ENCODE assay signal across 8 cellular contexts in genomic region chr9:112332272-112332671, GRCh38. TPM values are rescaled to one million over a fixed set of nuclear protein-coding genes. Genes with fewer than 3 reads are reported as not detected.
DNase-seq lines count a peak whose midpoint lies in the region; ATAC-seq and TF ChIP-seq lines count a peak whose summit lies in the region.

No MANE protein-coding gene starts in this region.

- H3K4me3 ChIP-seq in hepatocyte = peak overlapping the region; percentile 94

- peaks cover 17% of the 10 kb centered on the region for H3K36me3 Mint-ChIP-seq in T-helper 2 cell treated with Interferon-gamma antibody and Interleukin-4, amounts not matched to agents 5 μg/mL and 100 μg/mL, for 36 hours (ENCODE audit: low read depth)
- peaks cover 6% of the 10 kb centered on the region for H3K36me3 Mint-ChIP-seq in stimulated activated effector memory CD8-positive, alpha-beta T cell treated with anti-CD3 and anti-CD28 coated beads, Interleukin-12 subunit alpha, Interleukin-12 subunit beta, amount 100 ng/mL, for 72 hours

- DNase-seq in DMS53 (lab: John Stamatoyannopoulos, UW) (peak; percentile 16), DMS53 treated with DMSO at 0.1 percent for 48 hours (lab: John Stamatoyannopoulos, UW; ENCODE audit: unreplicated experiment) (no peak), hepatocyte (ENCODE audit: low spot score) (no peak), RPMI8226 (no peak)
- DNase-seq in T-helper 2 cell treated with Interferon-gamma antibody and Interleukin-4, amounts not matched to agents 5 μg/mL and 100 μg/mL, for 36 hours (ENCODE audit: low spot score) = no peak
- no peak for DNase-seq in stimulated activated effector memory CD8-positive, alpha-beta T cell treated with anti-CD3 and anti-CD28 coated beads, Interleukin-12 subunit alpha, Interleukin-12 subunit beta, amount 100 ng/mL, for 72 hours (ENCODE audit: low spot score in 2 of 2)

- no peak for ATAC-seq in stimulated activated effector memory CD8-positive, alpha-beta T cell treated with anti-CD3 and anti-CD28 coated beads, Interleukin-12 subunit alpha, Interleukin-12 subunit beta, amount 100 ng/mL, for 72 hours
- ATAC-seq in activated CD4-positive, CD25-positive, alpha-beta regulatory T cell treated with anti-CD3 and anti-CD28 coated beads, Interleukin-2, amount 50 U/mL, for 24 hours = no peak
- no peak for ATAC-seq in GM21447 (IDR thresholded peaks at IDR 0.05; ENCODE audit: unreplicated experiment)

- H3K36me3 ChIP-seq in hepatocyte (replicated peaks; ENCODE audit: insufficient read depth, low read depth) = no peaks in the 10 kb centered on the region

- H3K79me2 ChIP-seq in hepatocyte = peaks cover 54% of the 10 kb centered on the region

- H2AFZ ChIP-seq in hepatocyte = peak overlapping the region; percentile 81

- WGBS in hepatocyte (ENCODE audit: low lambda C conversion rate, missing lambda C conversion rate) = 7% methylated on average over 4 of the region's 4 CpGs

- TF ChIP-seq CTCF in hepatocyte (IDR thresholded peaks at IDR 0.05; ENCODE audit: poor library complexity) = no peak

- no peaks in the 10 kb centered on the region for H3K9me3 Mint-ChIP-seq in T-helper 2 cell treated with Interferon-gamma antibody and Interleukin-4, amounts not matched to agents 5 μg/mL and 100 μg/mL, for 36 hours
- H3K9me3 Mint-ChIP-seq in stimulated activated effector memory CD8-positive, alpha-beta T cell treated with anti-CD3 and anti-CD28 coated beads, Interleukin-12 subunit alpha, Interleukin-12 subunit beta, amount 100 ng/mL, for 72 hours = no peaks in the 10 kb centered on the region

- no peaks in the 10 kb centered on the region for H3K9me2 ChIP-seq in hepatocyte (replicated peaks; ENCODE audit: insufficient read depth)

- H3K4me1 ChIP-seq in hepatocyte (ENCODE audit: insufficient read depth) = peaks cover 11% of the 10 kb centered on the region

- H3K4me2 ChIP-seq in hepatocyte = peak overlapping the region; percentile 68

- H3K9me3 ChIP-seq in hepatocyte (ENCODE audit: low read depth) = no peaks in the 10 kb centered on the region

- peak overlapping the region; percentile 99 for H3K27ac ChIP-seq in hepatocyte

- peak overlapping the region; percentile 96 for H3K27ac Mint-ChIP-seq in T-helper 2 cell treated with Interferon-gamma antibody and Interleukin-4, amounts not matched to agents 5 μg/mL and 100 μg/mL, for 36 hours
- peak overlapping the region; percentile 88 for H3K27ac Mint-ChIP-seq in stimulated activated effector memory CD8-positive, alpha-beta T cell treated with anti-CD3 and anti-CD28 coated beads, Interleukin-12 subunit alpha, Interleukin-12 subunit beta, amount 100 ng/mL, for 72 hours

- H3K4me3 Mint-ChIP-seq in T-helper 2 cell treated with Interferon-gamma antibody and Interleukin-4, amounts not matched to agents 5 μg/mL and 100 μg/mL, for 36 hours = peak overlapping the region; percentile 98
- peak overlapping the region; percentile 69 for H3K4me3 Mint-ChIP-seq in stimulated activated effector memory CD8-positive, alpha-beta T cell treated with anti-CD3 and anti-CD28 coated beads, Interleukin-12 subunit alpha, Interleukin-12 subunit beta, amount 100 ng/mL, for 72 hours

- H4K20me1 ChIP-seq in hepatocyte (ENCODE audit: insufficient read depth, poor library complexity, severe bottlenecking) = peaks cover 41% of the 10 kb centered on the region

- H3K4me1 Mint-ChIP-seq in T-helper 2 cell treated with Interferon-gamma antibody and Interleukin-4, amounts not matched to agents 5 μg/mL and 100 μg/mL, for 36 hours (ENCODE audit: low read depth) = peaks cover 32% of the 10 kb centered on the region
- H3K4me1 Mint-ChIP-seq in stimulated activated effector memory CD8-positive, alpha-beta T cell treated with anti-CD3 and anti-CD28 coated beads, Interleukin-12 subunit alpha, Interleukin-12 subunit beta, amount 100 ng/mL, for 72 hours = peaks cover 32% of the 10 kb centered on the region

- H3K27me3 Mint-ChIP-seq in T-helper 2 cell treated with Interferon-gamma antibody and Interleukin-4, amounts not matched to agents 5 μg/mL and 100 μg/mL, for 36 hours (ENCODE audit: low read depth) = no peaks in the 10 kb centered on the region

- H3K27me3 ChIP-seq in hepatocyte = no peaks in the 10 kb centered on the region

RNA-seq across cellular contexts. Expression of gene PTBP3, which starts 1.1 kb away (rescaled TPM):
- total RNA-seq in hepatocyte = 57.7 and 64.5 TPM in 2 replicates
- 13.4 and 13.7 TPM in 2 replicates for polyA plus RNA-seq in hepatocyte

RNA-seq across cellular contexts. Expression of gene HSDL2, which starts 47.6 kb away (rescaled TPM):
- 97.3 and 97.6 TPM in 2 replicates for total RNA-seq in hepatocyte
- 36.0 and 50.0 TPM in 2 replicates for polyA plus RNA-seq in hepatocyte
